ENCODE assay signal across 1 cellular context in genomic region chr5:177370488-177371119, GRCh38.
TF ChIP-seq lines count a peak whose summit lies in the region.

No MANE protein-coding gene starts in this region.

TF ChIP-seq in H1, 55 proteins besides CTCF, POLR2A, EP300 and RAD21:
- TF ChIP-seq CHD7 (IDR thresholded peaks at IDR 0.05; ENCODE audit: insufficient replicate concordance, low read length) (no peak), CREB1 (IDR thresholded peaks at IDR 0.05) (peak; percentile 38; the same call in 1 of the 2 replicates), RBBP5 (IDR thresholded peaks at IDR 0.05; ENCODE audit: borderline replicate concordance, low read depth, low read length) (no peak; the same call in 1 of the 2 replicates), CBX5 (IDR thresholded peaks at IDR 0.05; ENCODE audit: low read depth, low read length) (no peak), TAF7 (optimal IDR thresholded peaks at IDR 0.05; ENCODE audit: borderline replicate concordance, low read depth, low read length) (no peak), BRCA1 (IDR thresholded peaks at IDR 0.05; ENCODE audit: low read depth, low read length) (no peak), SP4 (IDR thresholded peaks at IDR 0.05; ENCODE audit: low read length) (peak; percentile 87), CTBP2 (IDR thresholded peaks at IDR 0.05; ENCODE audit: borderline replicate concordance, insufficient read depth, insufficient read length, low read length) (no peak), ATF2 (IDR thresholded peaks at IDR 0.05; ENCODE audit: low read length) (no peak), FOSL1 (IDR thresholded peaks at IDR 0.05; ENCODE audit: insufficient read depth, low read depth, low read length) (no peak), SIN3A (conservative IDR thresholded peaks at IDR 0.05 in 1 of 2, IDR thresholded peaks at IDR 0.05 in 1 of 2; ENCODE audit: low read depth in 1 of 2, low read length in 2 of 2) (peak; percentile 30 to 78; a peak in 2 of 4 replicates), RNF2 (IDR thresholded peaks at IDR 0.05; ENCODE audit: borderline replicate concordance, low read depth, low read length, missing control alignments, poor library complexity, severe bottlenecking) (no peak), HDAC2 (IDR thresholded peaks at IDR 0.05; ENCODE audit: borderline replicate concordance in 1 of 2, low read depth in 2 of 2, low read length in 2 of 2) (0 out of 4 replicates have a peak, but pooled peaks of 1 of the 2 experiments have one; percentile 64), HDAC6 (IDR thresholded peaks at IDR 0.05; ENCODE audit: low read depth, low read length) (no peak), SP1 (IDR thresholded peaks at IDR 0.05; ENCODE audit: low read depth, low read length) (peak; percentile 54; the same call in 1 of the 2 replicates), BACH1 (IDR thresholded peaks at IDR 0.05; ENCODE audit: low read length) (peak; percentile 27; the same call in 1 of the 2 replicates), CHD1 (IDR thresholded peaks at IDR 0.05; ENCODE audit: low read depth, low read length) (no peak), SUZ12 (IDR thresholded peaks at IDR 0.05; ENCODE audit: low read length) (no peak), ASH2L (IDR thresholded peaks at IDR 0.05; ENCODE audit: low read length) (no peak), SAP30 (IDR thresholded peaks at IDR 0.05; ENCODE audit: insufficient read depth, insufficient replicate concordance, low read length) (no peak), GABPA (IDR thresholded peaks at IDR 0.05; ENCODE audit: borderline replicate concordance, insufficient read depth, low read length) (no peak), RXRA (IDR thresholded peaks at IDR 0.05; ENCODE audit: insufficient read depth, low read depth, low read length) (0 out of 2 replicates have a peak, but pooled peaks have one; percentile 24), JUN (IDR thresholded peaks at IDR 0.05; ENCODE audit: low read depth, low read length) (no peak), POLR2AphosphoS5 (IDR thresholded peaks at IDR 0.05; ENCODE audit: low read depth, low read length) (no peak), TBP (IDR thresholded peaks at IDR 0.05; ENCODE audit: low read depth, low read length) (peak; percentile 36; the same call in 1 of the 2 replicates), CBX8 (IDR thresholded peaks at IDR 0.05; ENCODE audit: borderline replicate concordance, low read depth, low read length) (no peak), SIRT6 (IDR thresholded peaks at IDR 0.05; ENCODE audit: low read length) (no peak)
- TF ChIP-seq, protein P1, sequence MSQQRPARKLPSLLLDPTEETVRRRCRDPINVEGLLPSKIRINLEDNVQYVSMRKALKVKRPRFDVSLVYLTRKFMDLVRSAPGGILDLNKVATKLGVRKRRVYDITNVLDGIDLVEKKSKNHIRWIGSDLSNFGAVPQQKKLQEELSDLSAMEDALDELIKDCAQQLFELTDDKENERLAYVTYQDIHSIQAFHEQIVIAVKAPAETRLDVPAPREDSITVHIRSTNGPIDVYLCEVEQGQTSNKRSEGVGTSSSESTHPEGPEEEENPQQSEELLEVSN (IDR thresholded peaks at IDR 0.05): peak; percentile 78
- TF ChIP-seq, protein P2, sequence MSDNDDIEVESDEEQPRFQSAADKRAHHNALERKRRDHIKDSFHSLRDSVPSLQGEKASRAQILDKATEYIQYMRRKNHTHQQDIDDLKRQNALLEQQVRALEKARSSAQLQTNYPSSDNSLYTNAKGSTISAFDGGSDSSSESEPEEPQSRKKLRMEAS (IDR thresholded peaks at IDR 0.05): peak; percentile 95
